In genomic region chr11:40292636-40293585, GRCh38 we compare ENCODE assay signal across 9 cellular contexts.
DNase-seq lines count a peak whose midpoint lies in the region; ATAC-seq, FAIRE-seq and TF ChIP-seq lines count a peak whose summit lies in the region.
"Had no signal": no experiment of that assay in that cellular context is flagged by ENCODE, and none has a peak within 500 bp of the region (broad histone marks: within the 10 kb centered on the region; RNA-seq: fewer than 3 reads in every experiment).

No MANE protein-coding gene starts in this region.

- H3K79me2 ChIP-seq in keratinocyte (ENCODE audit: control insufficient read depth, insufficient read depth, low read length): no peaks in the 10 kb centered on the region

- H3K36me3 ChIP-seq in breast epithelium (no peaks in the 10 kb centered on the region), keratinocyte (ENCODE audit: control insufficient read depth in 2 of 2, extremely low read depth in 1 of 2, insufficient read depth in 2 of 2, low read length in 2 of 2) (no peaks in the 10 kb centered on the region)

- peak overlapping the region; percentile 65 for H3K4me2 ChIP-seq in keratinocyte (ENCODE audit: control insufficient read depth, extremely low read depth, insufficient read depth, low read depth, low read length)

- dilution Hi-C loops in keratinocyte (cut with MboI; ENCODE audit: extremely low pct_ligation_motif_present, low sequenced_read_pairs): no loop called here

- intact Hi-C loops in breast epithelium (cut with DNase I; ENCODE audit: low total_unique reads): no loop called here

- no peaks in the 10 kb centered on the region for H3K4me1 ChIP-seq in breast epithelium
- H3K4me1 ChIP-seq in keratinocyte (ENCODE audit: control insufficient read depth, extremely low read depth, insufficient read depth, low read length): peaks cover 2% of the 10 kb centered on the region

- H3K27me3 ChIP-seq in breast epithelium: no peaks in the 10 kb centered on the region
- no peaks in the 10 kb centered on the region for H3K27me3 ChIP-seq in keratinocyte (ENCODE audit: control insufficient read depth, extremely low read depth, insufficient read depth, low read length)

- no peak overlapping the region for H2AFZ ChIP-seq in keratinocyte (ENCODE audit: control insufficient read depth, low read length)

- no peaks in the 10 kb centered on the region for H4K20me1 ChIP-seq in keratinocyte (ENCODE audit: control insufficient read depth, extremely low read depth, insufficient read depth, low read length)

- no peaks in the 10 kb centered on the region for H3K9me1 ChIP-seq in keratinocyte (ENCODE audit: control insufficient read depth, extremely low read depth, insufficient read depth, low read length)

- TF ChIP-seq CTCF in breast epithelium (IDR thresholded peaks at IDR 0.05): no peak
- no peak for TF ChIP-seq CTCF in keratinocyte (optimal IDR thresholded peaks at IDR 0.05 in 1 of 3, IDR thresholded peaks at IDR 0.05 in 1 of 3, conservative IDR thresholded peaks at IDR 0.05 in 1 of 3; ENCODE audit: extremely low read depth in 1 of 3, insufficient read depth in 2 of 3, low read length in 3 of 3)

- H3K27ac ChIP-seq in breast epithelium: peak overlapping the region; percentile 52 to 81
- no peak overlapping the region for H3K27ac ChIP-seq in keratinocyte (ENCODE audit: control insufficient read depth, insufficient read depth, low read length)
- H3K27ac ChIP-seq in substantia nigra (ENCODE audit: low read depth, low read length, poor library complexity, severe bottlenecking): peak overlapping the region; percentile 93

- FAIRE-seq in keratinocyte (lab: Jason Lieb, UNC): no peak

- TF ChIP-seq POLR2A in breast epithelium (IDR thresholded peaks at IDR 0.05): no peak

- H3K4me3 ChIP-seq in breast epithelium (peak overlapping the region; percentile 54 to 77 (median 61)), keratinocyte (ENCODE audit: control insufficient read depth in 2 of 3, extremely low read depth in 1 of 3, insufficient read depth in 2 of 3, low read depth in 1 of 3, low read length in 3 of 3) (peak overlapping the region in 2 of 3 experiments; percentile 41 to 50)

- H3K9me3 ChIP-seq in breast epithelium (no peaks in the 10 kb centered on the region), keratinocyte (ENCODE audit: control insufficient read depth, low read depth, low read length) (no peaks in the 10 kb centered on the region)

- DNase-seq in DMS53 (lab: John Stamatoyannopoulos, UW): peak; percentile 35
- DNase-seq in DMS53 treated with DMSO at 0.1 percent for 48 hours (lab: John Stamatoyannopoulos, UW; ENCODE audit: unreplicated experiment): no peak
- no peak for DNase-seq in breast epithelium (ENCODE audit: low spot score in 2 of 2)
- no peak for DNase-seq in keratinocyte (ENCODE audit: low read depth, low spot score)
- peak in 10 of 49 donors; percentile 7 to 43 (median 16) for DNase-seq in substantia nigra (lab: John Stamatoyannopoulos, UW)
- no peak for DNase-seq in KG1 (lab: John Stamatoyannopoulos, UW)
- DNase-seq in NCI-H1417 (lab: John Stamatoyannopoulos, UW): no peak
- DNase-seq: activated T-cell treated with anti-CD3 and anti-CD28 coated beads, Interleukin-2, amount 50 U/mL, for 1 hour had no signal

- ATAC-seq in HG03139 (IDR thresholded peaks at IDR 0.05; ENCODE audit: unreplicated experiment): no peak

- no peak overlapping the region for H3K9ac ChIP-seq in keratinocyte (ENCODE audit: control insufficient read depth, extremely low read depth, insufficient read depth, low read length)
